8 cellular contexts compared by ENCODE assay signal in genomic region chr7:24573554-24574338, GRCh38. TPM values are rescaled to one million over a fixed set of nuclear protein-coding genes. Genes with fewer than 3 reads are reported as not detected.
A peak's percentile ranks its signal among the peaks of the same experiment; 100 is the strongest.
DNase-seq lines count a peak whose midpoint lies in the region; ATAC-seq and TF ChIP-seq lines count a peak whose summit lies in the region.

No MANE protein-coding gene starts in this region.

- H3K23ac ChIP-seq in trophoblast cell (ENCODE audit: low read length): no peak overlapping the region

- no peak overlapping the region for H2AK5ac ChIP-seq in trophoblast cell (ENCODE audit: low read length)

- no peaks in the 10 kb centered on the region for H3K27me3 Mint-ChIP-seq in activated naive CD8-positive, alpha-beta T cell

- H3K4me3 ChIP-seq in heart right ventricle (peak overlapping the region; percentile 37 to 77 (median 70)), trophoblast cell (ENCODE audit: low read depth, low read length) (peak overlapping the region; percentile 83)

- H2AFZ ChIP-seq in trophoblast cell (ENCODE audit: insufficient read depth, low read length, poor library complexity): peak overlapping the region; percentile 97

- peak; percentile 30 for ATAC-seq in GM19372 (IDR thresholded peaks at IDR 0.05; ENCODE audit: low read depth, unreplicated experiment)
- peak; percentile 27 for ATAC-seq in HG03442 (IDR thresholded peaks at IDR 0.05; ENCODE audit: unreplicated experiment)
- ATAC-seq in heart right ventricle: peak; percentile 29 to 51 (median 44)

- no peaks in the 10 kb centered on the region for H3K9me3 Mint-ChIP-seq in activated naive CD8-positive, alpha-beta T cell (ENCODE audit: low read depth)

- H3K4me3 Mint-ChIP-seq in activated naive CD8-positive, alpha-beta T cell: peak overlapping the region; percentile 99

- H3K27me3 ChIP-seq in heart right ventricle (peaks cover 0 to 55% (median 11%) of the 10 kb centered on the region in 7 donors), trophoblast cell (ENCODE audit: insufficient read depth, low read length) (no peaks in the 10 kb centered on the region)

- peak overlapping the region; percentile 86 for H3K18ac ChIP-seq in trophoblast cell (ENCODE audit: low read length)

- peaks cover 8% of the 10 kb centered on the region for H3K79me2 ChIP-seq in trophoblast cell (ENCODE audit: control insufficient read depth, insufficient read depth, low read length, poor library complexity)

- peak overlapping the region; percentile 75 for H4K91ac ChIP-seq in trophoblast cell (ENCODE audit: low read depth, low read length)

- CTCF ChIA-PET in RWPE1 (lab: Yijun Ruan, JAX): interaction anchor here (0.6 kb wide), 1 partner anchor 145 kb away, joined by 3 read pairs; no protein-coding TSS in a partner anchor

- peak overlapping the region; percentile 68 for H2BK5ac ChIP-seq in trophoblast cell (ENCODE audit: low read depth, low read length, poor library complexity)

- H3K4me1 Mint-ChIP-seq in activated naive CD8-positive, alpha-beta T cell (ENCODE audit: low read depth): peaks cover 46% of the 10 kb centered on the region

- peak overlapping the region; percentile 68 for H3K9ac ChIP-seq in trophoblast cell (ENCODE audit: low read length)

- H3K14ac ChIP-seq in trophoblast cell (ENCODE audit: low read length): peak overlapping the region; percentile 85

- 0 to 1% methylated on average over 49 to 101 of the region's 101 CpGs for WGBS in heart right ventricle, 2 donors
- no CpG with 5 or more reads among the region's 101 CpGs for WGBS in trophoblast cell (ENCODE audit: extremely low coverage, insufficient coverage, insufficient read length)

- H3K36me3 Mint-ChIP-seq in activated naive CD8-positive, alpha-beta T cell: no peaks in the 10 kb centered on the region

- intact Hi-C loops in heart right ventricle (cut with DNase I): no loop called here

- peak overlapping the region; percentile 63 for H2BK120ac ChIP-seq in trophoblast cell (ENCODE audit: insufficient read depth, low read length, poor library complexity)

- no peak for TF ChIP-seq CTCF in RWPE1 (conservative IDR thresholded peaks at IDR 0.05; ENCODE audit: low read depth)
- no peak for TF ChIP-seq CTCF in heart right ventricle (IDR thresholded peaks at IDR 0.05)

- H4K12ac ChIP-seq in trophoblast cell (ENCODE audit: low read depth, low read length): peak overlapping the region; percentile 74

- H3K36me3 ChIP-seq in heart right ventricle (no peaks in the 10 kb centered on the region), trophoblast cell (ENCODE audit: control insufficient read depth in 1 of 2, insufficient read depth in 2 of 2, low read length in 2 of 2) (no peaks in the 10 kb centered on the region)

- H3K27ac ChIP-seq in RWPE1 (peak overlapping the region; percentile 94), heart right ventricle (peak overlapping the region in 8 of 10 donors; percentile 10 to 67 (median 42)), trophoblast cell (ENCODE audit: low read depth, low read length) (peak overlapping the region; percentile 79)

- H3K27ac Mint-ChIP-seq in activated naive CD8-positive, alpha-beta T cell: peak overlapping the region; percentile 94

- H3K4ac ChIP-seq in trophoblast cell (ENCODE audit: low read depth, low read length): peak overlapping the region; percentile 70

- H3K4me2 ChIP-seq in trophoblast cell (ENCODE audit: low read length): peak overlapping the region; percentile 88

- H3K4me1 ChIP-seq in heart right ventricle: peaks cover 0 to 18% (median 4%) of the 10 kb centered on the region in 9 donors
- H3K4me1 ChIP-seq in trophoblast cell (ENCODE audit: control insufficient read depth in 1 of 2, insufficient read depth in 2 of 2, low read length in 2 of 2): peaks cover 0 to 4% of the 10 kb centered on the region in 2 experiments

- H2BK12ac ChIP-seq in trophoblast cell (ENCODE audit: low read length): peak overlapping the region; percentile 38

- no peaks in the 10 kb centered on the region for H3K9me3 ChIP-seq in heart right ventricle
- no peaks in the 10 kb centered on the region for H3K9me3 ChIP-seq in trophoblast cell (ENCODE audit: insufficient read depth, low read depth, low read length)

- DNase-seq in COLO829 (ENCODE audit: low spot score) (peak; percentile 38), RWPE1 (ENCODE audit: low spot score) (peak; percentile 54), heart right ventricle (peak; percentile 18 to 36), trophoblast cell (peak; percentile 15 to 41), hippocampal formation (lab: John Stamatoyannopoulos, UW) (no peak)

- peak overlapping the region; percentile 76 for H4K8ac ChIP-seq in trophoblast cell (ENCODE audit: low read depth, low read length)

- peaks cover 6% of the 10 kb centered on the region for H3K79me1 ChIP-seq in trophoblast cell (ENCODE audit: low read length)

- POLR2A ChIA-PET in RWPE1 (lab: Yijun Ruan, JAX; ENCODE audit: low non-redundant PET): no interaction called here

RNA-seq across cellular contexts. Expression of gene PALS2, which starts 0.5 kb away (rescaled TPM):
- 10 to 100 TPM in 1 of 10 donors, 1 to 10 TPM in 9; 3.9 to 11.3 (median 6.5) TPM for total RNA-seq in heart right ventricle
- polyA plus RNA-seq in heart right ventricle: 1 to 10 TPM; 1.2 TPM
- 16.7 and 17.7 TPM in 2 replicates for polyA plus RNA-seq in trophoblast cell (2013)

Comparison
In these comparisons a context has a peak if more than half of its experiments do, and no peak if none do; other contexts are left out.
1. DNase-seq: peak in COLO829 (single experiment), RWPE1 (single experiment), heart right ventricle (2 of 2) and trophoblast cell (2 of 2); none in hippocampal formation (0 of 2).
2. H3K27ac ChIP-seq: peak in every context shown above with its lines; median percentile 94 in RWPE1; 79 in trophoblast cell; 42 in heart right ventricle.
3. Peak in every context shown above with its lines, with median percentiles within 50 percentile points of each other: ATAC-seq.